Comparison of ENCODE assay signal across 14 cellular contexts in genomic region chr18:2302628-2303516, GRCh38.
A peak's percentile ranks its signal among the peaks of the same experiment; 100 is the strongest.
DNase-seq lines count a peak whose midpoint lies in the region; ATAC-seq, FAIRE-seq and TF ChIP-seq lines count a peak whose summit lies in the region.
"Had no signal": no experiment of that assay in that cellular context is flagged by ENCODE, and none has a peak within 500 bp of the region (broad histone marks: within the 10 kb centered on the region; RNA-seq: fewer than 3 reads in every experiment).

No MANE protein-coding gene starts in this region.

- H3K9me1 ChIP-seq in IMR-90 (ENCODE audit: insufficient read depth, low read length) = no peaks in the 10 kb centered on the region
- no peaks in the 10 kb centered on the region for H3K9me1 ChIP-seq in keratinocyte (ENCODE audit: control insufficient read depth, extremely low read depth, insufficient read depth, low read length)

- H4K20me1 ChIP-seq in IMR-90 (ENCODE audit: insufficient read depth, low read length) (no peaks in the 10 kb centered on the region), keratinocyte (ENCODE audit: control insufficient read depth, extremely low read depth, insufficient read depth, low read length) (no peaks in the 10 kb centered on the region)

- no TSS peak for BruUV-seq in IMR-90 (replicated peaks; lab: Mats Ljungman, UMichigan)

- CTCF ChIA-PET in AG04449 (lab: Yijun Ruan, JAX) = no interaction called here
- CTCF ChIA-PET in IMR-90 (lab: Yijun Ruan, JAX) = interaction anchor here (0.6 kb wide), 1 partner anchor 58 kb away, joined by 3 read pairs; no protein-coding TSS in a partner anchor

- no peak overlapping the region for H2BK5ac ChIP-seq in IMR-90 (ENCODE audit: low read depth, low read length, poor library complexity, severe bottlenecking)

- peak overlapping the region; percentile 78 for H3K14ac ChIP-seq in IMR-90 (replicated peaks; ENCODE audit: low read depth, low read length)

- no peak overlapping the region for H2AFZ ChIP-seq in IMR-90 (replicated peaks; ENCODE audit: low read length, poor library complexity)
- peak overlapping the region; percentile 39 for H2AFZ ChIP-seq in keratinocyte (ENCODE audit: control insufficient read depth, low read length)

- no peak overlapping the region for H4K8ac ChIP-seq in IMR-90 (ENCODE audit: low read depth in 2 of 2, low read length in 2 of 2)

- H3K4me3 ChIP-seq in AG04449 (ENCODE audit: low read depth, low read length) = no peak overlapping the region
- H3K4me3 ChIP-seq in IMR-90 (ENCODE audit: insufficient read depth, low read depth, low read length) = no peak overlapping the region
- peak overlapping the region in 2 of 3 experiments; percentile 12 to 22 for H3K4me3 ChIP-seq in keratinocyte (ENCODE audit: control insufficient read depth in 2 of 3, extremely low read depth in 1 of 3, insufficient read depth in 2 of 3, low read depth in 1 of 3, low read length in 3 of 3)
- H3K4me3 ChIP-seq: right lobe of liver, uterus had no signal

- H4K5ac ChIP-seq in IMR-90 (ENCODE audit: low read depth, low read length) = no peak overlapping the region

- H2AK9ac ChIP-seq in IMR-90 (replicated peaks; ENCODE audit: low read depth, low read length, poor library complexity) = no peak overlapping the region

- no peak overlapping the region for H3K56ac ChIP-seq in IMR-90 (ENCODE audit: extremely low read depth, insufficient read depth, low read length)

- no peak for TF ChIP-seq POLR2A in IMR-90 (IDR thresholded peaks at IDR 0.05; ENCODE audit: low read depth, low read length)

- H3K4ac ChIP-seq in IMR-90 (ENCODE audit: low read depth, low read length) = no peak overlapping the region; the same call in 1 of the 2 replicates

- H3K9me3 ChIP-seq in IMR-90 (ENCODE audit: control insufficient read depth, insufficient read depth, low read length) (no peaks in the 10 kb centered on the region), keratinocyte (ENCODE audit: control insufficient read depth, low read depth, low read length) (no peaks in the 10 kb centered on the region)
- H3K9me3 ChIP-seq: right lobe of liver, uterus had no signal

- no peak for TF ChIP-seq RAD21 in IMR-90 (IDR thresholded peaks at IDR 0.05; ENCODE audit: low read length)

- no peak overlapping the region for H3K18ac ChIP-seq in IMR-90 (ENCODE audit: low read depth, low read length)

- FAIRE-seq in keratinocyte (lab: Jason Lieb, UNC) = peak; percentile 83
- FAIRE-seq: frontal cortex had no signal

- 95% methylated on average over 3 of the region's 10 CpGs; no CpG with 5 or more reads in 1 of the 2 experiments for WGBS in IMR-90 (ENCODE audit: extremely low coverage in 2 of 2, insufficient read length in 1 of 2), 2 experiments

- no peak overlapping the region; the same call in 1 of the 2 replicates for H2BK120ac ChIP-seq in IMR-90 (ENCODE audit: low read depth, low read length)

- DNase-seq in AG04449 (ENCODE audit: low read depth, low spot score) (peak; percentile 14), IMR-90 (no peak), astrocyte of the hippocampus (ENCODE audit: low read depth, low spot score) (peak; percentile 18), keratinocyte (ENCODE audit: low read depth, low spot score) (peak; percentile 25), NCI-H2196 treated with DMSO at 0.1 percent for 48 hours (lab: John Stamatoyannopoulos, UW; ENCODE audit: unreplicated experiment) (no peak), left cardiac atrium (no peak), COLO829 (ENCODE audit: low spot score) (no peak)
- DNase-seq in activated naive CD4-positive, alpha-beta T cell treated with anti-CD3 and anti-CD28 coated beads, Interleukin-2, amount 50 U/mL, for 16 hours = no peak
- DNase-seq: activated CD8-positive, alpha-beta memory T cell treated with anti-CD3 and anti-CD28 coated beads, Interleukin-2, amount 50 U/mL, for 4 hours; mesenchymal stem cell; right lobe of liver; uterus had no signal

- in situ Hi-C loops in IMR-90 (cut with MboI; ENCODE audit: low sequenced_read_pairs) = no loop called here

- dilution Hi-C loops in IMR-90 (cut with HindIII; ENCODE audit: low sequenced_read_pairs, unreplicated experiment) (no loop called here), keratinocyte (cut with MboI; ENCODE audit: extremely low pct_ligation_motif_present, low sequenced_read_pairs) (no loop called here)

- H3K27me3 ChIP-seq in IMR-90 (ENCODE audit: control insufficient read depth, insufficient read depth, low read length) = peaks cover 3% of the 10 kb centered on the region
- no peaks in the 10 kb centered on the region for H3K27me3 ChIP-seq in keratinocyte (ENCODE audit: control insufficient read depth, extremely low read depth, insufficient read depth, low read length)
- H3K27me3 ChIP-seq: brain microvascular endothelial cell, right lobe of liver, uterus had no signal

- POLR2A ChIA-PET in AG04449 (lab: Yijun Ruan, JAX) = no interaction called here
- POLR2A ChIA-PET in IMR-90 (lab: Charles Lee; ENCODE audit: unreplicated experiment) = no interaction called here

- H3K27ac ChIP-seq in IMR-90 (ENCODE audit: insufficient read depth, low read length) (no peak overlapping the region), keratinocyte (ENCODE audit: control insufficient read depth, insufficient read depth, low read length) (peak overlapping the region; percentile 79)
- H3K27ac ChIP-seq: brain microvascular endothelial cell, right lobe of liver, uterus had no signal

- H3K79me2 ChIP-seq in keratinocyte (ENCODE audit: control insufficient read depth, insufficient read depth, low read length) = no peaks in the 10 kb centered on the region

- no peak for TF ChIP-seq CTCF in AG04449 (IDR thresholded peaks at IDR 0.05; ENCODE audit: insufficient read depth, low read length, missing control alignments)
- no peak for TF ChIP-seq CTCF in IMR-90 (conservative IDR thresholded peaks at IDR 0.05; ENCODE audit: low read depth, low read length)
- no peak for TF ChIP-seq CTCF in keratinocyte (optimal IDR thresholded peaks at IDR 0.05 in 1 of 3, IDR thresholded peaks at IDR 0.05 in 1 of 3, conservative IDR thresholded peaks at IDR 0.05 in 1 of 3; ENCODE audit: extremely low read depth in 1 of 3, insufficient read depth in 2 of 3, low read length in 3 of 3)

- H3K4me2 ChIP-seq in IMR-90 (ENCODE audit: low read depth, low read length) = no peak overlapping the region
- peak overlapping the region; percentile 71 for H3K4me2 ChIP-seq in keratinocyte (ENCODE audit: control insufficient read depth, extremely low read depth, insufficient read depth, low read depth, low read length)

- peak overlapping the region; percentile 48; the same call in 1 of the 2 replicates for H2BK20ac ChIP-seq in IMR-90 (ENCODE audit: low read depth, low read length)

- H3K36me3 ChIP-seq in IMR-90 (ENCODE audit: control insufficient read depth, insufficient read depth, low read length) (no peaks in the 10 kb centered on the region), keratinocyte (ENCODE audit: control insufficient read depth in 2 of 2, extremely low read depth in 1 of 2, insufficient read depth in 2 of 2, low read length in 2 of 2) (no peaks in the 10 kb centered on the region)
- H3K36me3 ChIP-seq: brain microvascular endothelial cell, right lobe of liver, uterus had no signal

- no peak overlapping the region; the same call in 1 of the 2 replicates for H4K91ac ChIP-seq in IMR-90 (ENCODE audit: insufficient read depth, low read depth, low read length)

- no peaks in the 10 kb centered on the region for H3K79me1 ChIP-seq in IMR-90 (ENCODE audit: low read depth in 1 of 2, low read length in 2 of 2)

- H2BK15ac ChIP-seq in IMR-90 (ENCODE audit: low read depth, low read length) = no peak overlapping the region

- no peak overlapping the region for H3K9ac ChIP-seq in IMR-90 (ENCODE audit: low read depth, low read length)
- H3K9ac ChIP-seq in keratinocyte (ENCODE audit: control insufficient read depth, extremely low read depth, insufficient read depth, low read length) = peak overlapping the region; percentile 41

- H3K4me1 ChIP-seq in IMR-90 (ENCODE audit: control insufficient read depth, insufficient read depth, low read length) = no peaks in the 10 kb centered on the region
- H3K4me1 ChIP-seq in keratinocyte (ENCODE audit: control insufficient read depth, extremely low read depth, insufficient read depth, low read length) = peaks cover 33% of the 10 kb centered on the region
- H3K4me1 ChIP-seq: right lobe of liver, uterus had no signal

- ATAC-seq in IMR-90 (ENCODE audit: low read depth) = no peak
- no peak for ATAC-seq in left cardiac atrium

- no peak overlapping the region for H3K23ac ChIP-seq in IMR-90 (ENCODE audit: low read depth, low read length)

- H2AK5ac ChIP-seq in IMR-90 (ENCODE audit: low read depth, low read length) = no peak overlapping the region; the same call in 1 of the 2 replicates

- intact Hi-C loops in IMR-90 (cut with micrococcal nuclease) = no loop called here
- intact Hi-C loops in left cardiac atrium (cut with DNase I) = no loop called here

TF ChIP-seq in IMR-90, 13 proteins besides CTCF, POLR2A, EP300 and RAD21 (continues in another document):
- TF ChIP-seq ELK1 (IDR thresholded peaks at IDR 0.05; ENCODE audit: borderline replicate concordance, low read depth, low read length) (no peak), CHD1 (IDR thresholded peaks at IDR 0.05; ENCODE audit: low read depth, low read length) (no peak), USF2 (IDR thresholded peaks at IDR 0.05; ENCODE audit: low read depth, low read length) (no peak), FOS (IDR thresholded peaks at IDR 0.05; ENCODE audit: low read depth, low read length) (no peak), BHLHE40 (IDR thresholded peaks at IDR 0.05; ENCODE audit: low read depth, low read length) (no peak), NFE2L2 (IDR thresholded peaks at IDR 0.05; ENCODE audit: low read depth, low read length) (no peak), MAZ (IDR thresholded peaks at IDR 0.05; ENCODE audit: borderline replicate concordance, low read depth, low read length) (no peak), MAFK (IDR thresholded peaks at IDR 0.05; ENCODE audit: low read depth, low read length) (no peak), SMC3 (IDR thresholded peaks at IDR 0.05; ENCODE audit: low read depth, low read length) (no peak)

Comparison
In these comparisons a context has a peak if more than half of its experiments do, and no peak if none do; other contexts are left out.
1. DNase-seq: peak in AG04449 (single experiment), astrocyte of the hippocampus (single experiment) and keratinocyte (single experiment); none in IMR-90 (single experiment), NCI-H2196 treated with DMSO at 0.1 percent for 48 hours (single experiment), left cardiac atrium (single experiment), activated naive CD4-positive, alpha-beta T cell treated with anti-CD3 and anti-CD28 coated beads, Interleukin-2, amount 50 U/mL, for 16 hours (single experiment) and COLO829 (single experiment).
2. H3K4me3 ChIP-seq: peak in keratinocyte (2 of 3); none in AG04449 (single experiment) and IMR-90 (single experiment).